In genomic region chr15:77024273-77025065, GRCh38 we compare ENCODE assay signal across 8 cellular contexts. TPM values are rescaled to one million over a fixed set of nuclear protein-coding genes. Genes with fewer than 3 reads are reported as not detected.
DNase-seq lines count a peak whose midpoint lies in the region; ATAC-seq and TF ChIP-seq lines count a peak whose summit lies in the region.

No MANE protein-coding gene starts in this region.

- H3K36me3 Mint-ChIP-seq in central memory CD8-positive, alpha-beta T cell (ENCODE audit: insufficient read depth) = peaks cover 26% of the 10 kb centered on the region

- H3K27ac ChIP-seq in left lung = no peak overlapping the region

- no peak overlapping the region for H3K4me3 ChIP-seq in left lung

- peak; percentile 95 to 98 for TF ChIP-seq CTCF in left lung (IDR thresholded peaks at IDR 0.05)

- H3K4me3 Mint-ChIP-seq in central memory CD8-positive, alpha-beta T cell = peak overlapping the region; percentile 78

- H3K36me3 ChIP-seq in left lung = peaks cover 0 to 50% of the 10 kb centered on the region in 2 donors

- H3K9me3 ChIP-seq in left lung = no peaks in the 10 kb centered on the region

- peaks cover 0 to 39% of the 10 kb centered on the region in 2 donors for H3K4me1 ChIP-seq in left lung

- H3K27ac Mint-ChIP-seq in central memory CD8-positive, alpha-beta T cell (ENCODE audit: low read depth) = peak overlapping the region; percentile 100

- no peaks in the 10 kb centered on the region for H3K9me3 Mint-ChIP-seq in central memory CD8-positive, alpha-beta T cell

- DNase-seq in NCI-H2081 (lab: John Stamatoyannopoulos, UW) (peak; percentile 32 to 59), NCI-H2081 treated with DMSO at 0.1 percent for 48 hours (lab: John Stamatoyannopoulos, UW) (no peak), NCI-H1694 treated with DMSO at 0.1 percent for 48 hours (lab: John Stamatoyannopoulos, UW) (peak; percentile 35), left lung (peak; percentile 54 to 92)
- peak; percentile 53 to 71 for DNase-seq in activated CD4-positive, alpha-beta T cell treated with anti-CD3 and anti-CD28 coated beads for 4 hours
- peak; percentile 49 to 68 for DNase-seq in central memory CD8-positive, alpha-beta T cell (ENCODE audit: low spot score in 2 of 2)
- peak in 2 of 3 donors; percentile 39 to 66 for DNase-seq in stimulated activated CD4-positive, alpha-beta T cell treated with anti-CD3 and anti-CD28 coated beads, TNF-alpha, amount 100 ng/mL, for 1 hour (ENCODE audit: low read depth in 3 of 3, low spot score in 1 of 3)

- H3K27me3 Mint-ChIP-seq in central memory CD8-positive, alpha-beta T cell = no peaks in the 10 kb centered on the region

- H3K27me3 ChIP-seq in left lung = no peaks in the 10 kb centered on the region

- ATAC-seq in central memory CD8-positive, alpha-beta T cell (replicated peaks; ENCODE audit: extremely low read depth, poor library complexity, severe bottlenecking) = peak; percentile 19
- peak; percentile 75 for ATAC-seq in left lung
- ATAC-seq in GM21526 (IDR thresholded peaks at IDR 0.05; ENCODE audit: low FRiP score, unreplicated experiment) = no peak

- intact Hi-C loops in left lung (cut with DNase I) = no loop called here

- peaks cover 53% of the 10 kb centered on the region for H3K4me1 Mint-ChIP-seq in central memory CD8-positive, alpha-beta T cell

RNA-seq across cellular contexts. Expression of gene PSTPIP1, which starts 29.5 kb away (rescaled TPM):
- 10 to 100 TPM in 1 of 2 donors, 1 to 10 TPM in 1; 9.1 to 52.9 TPM for total RNA-seq in left lung

RNA-seq across cellular contexts. Expression of gene TSPAN3, which starts 46.4 kb away (rescaled TPM):
- 100 to 1,000 TPM; 385 to 645 TPM for total RNA-seq in left lung
